In genomic region chr1:14715266-14715665, GRCh38 we compare ENCODE assay signal across 8 cellular contexts.
"Had no signal": no experiment of that assay in that cellular context is flagged by ENCODE, and none has a peak within 500 bp of the region (broad histone marks: within the 10 kb centered on the region; RNA-seq: fewer than 3 reads in every experiment).

No MANE protein-coding gene starts in this region.

- H3K4me1 ChIP-seq: HAP-1 had no signal

- H3K27ac Mint-ChIP-seq: HFFc6 had no signal

- H3K9me3 ChIP-seq: HAP-1 had no signal

- H3K4me3 ChIP-seq: GM23248, HAP-1, K562 had no signal

- H3K4me3 Mint-ChIP-seq: HFFc6 had no signal

- DNase-seq: GM23248, GOT3, H7, HFFc6, IMR-90 had no signal

- H2AFZ ChIP-seq: GM23248 had no signal

- H3K9ac ChIP-seq: GM23248 had no signal

- H3K27ac ChIP-seq: GM23248 had no signal

- H3K36me3 ChIP-seq: HAP-1 had no signal

- ATAC-seq: HCT116, K562 had no signal
